In genomic region chr3:33544126-33544525, GRCh38 we compare ENCODE assay signal across 19 cellular contexts.
A peak's percentile ranks its signal among the peaks of the same experiment; 100 is the strongest.
DNase-seq lines count a peak whose midpoint lies in the region; ATAC-seq, FAIRE-seq and TF ChIP-seq lines count a peak whose summit lies in the region.
"Had no signal": no experiment of that assay in that cellular context is flagged by ENCODE, and none has a peak within 500 bp of the region (broad histone marks: within the 10 kb centered on the region; RNA-seq: fewer than 3 reads in every experiment).

No MANE protein-coding gene starts in this region.

- no peak overlapping the region for H3K9ac ChIP-seq in astrocyte (ENCODE audit: low read length)
- H3K9ac ChIP-seq: BLaER1 had no signal

- peak; percentile 17 for DNase-seq in AG09309 (ENCODE audit: low read depth)
- peak; percentile 19 for DNase-seq in GM04503 (ENCODE audit: low read depth)
- peak; percentile 2 for DNase-seq in astrocyte (ENCODE audit: low read depth)
- no peak for DNase-seq in memory B cell (ENCODE audit: low spot score in 2 of 2)
- no peak for DNase-seq in activated gamma-delta T cell (lab: John Stamatoyannopoulos, UW)
- DNase-seq in T1000 (lab: John Stamatoyannopoulos, UW): no peak
- no peak for DNase-seq in H54 (ENCODE audit: insufficient read length, low spot score)
- no peak for DNase-seq in CD8-positive, alpha-beta memory T cell
- DNase-seq: MM.1S, NCI-H1105, NCI-H1694 treated with DMSO at 0.1 percent for 48 hours, NCI-H446, NCI-H748 treated with DMSO at 0.1 percent for 48 hours, PC-3 had no signal

- no peak for ATAC-seq in memory B cell (ENCODE audit: low read depth)
- ATAC-seq: HepG2, PC-3 had no signal

- H3K4me3 Mint-ChIP-seq in astrocyte (ENCODE audit: unreplicated experiment): no peak overlapping the region
- no peak overlapping the region for H3K4me3 Mint-ChIP-seq in memory B cell
- H3K4me3 Mint-ChIP-seq in CD8-positive, alpha-beta memory T cell: no peak overlapping the region

- H3K9me3 ChIP-seq in astrocyte (ENCODE audit: insufficient read depth, low read depth, low read length): no peaks in the 10 kb centered on the region
- H3K9me3 ChIP-seq in CD8-positive, alpha-beta memory T cell (ENCODE audit: low read length): no peaks in the 10 kb centered on the region
- H3K9me3 ChIP-seq: BLaER1 had no signal

- H3K4me1 Mint-ChIP-seq in astrocyte (ENCODE audit: low read depth, unreplicated experiment) (no peaks in the 10 kb centered on the region), memory B cell (peaks cover 19% of the 10 kb centered on the region)
- H3K4me1 Mint-ChIP-seq in CD8-positive, alpha-beta memory T cell: no peaks in the 10 kb centered on the region

- CTCF ChIA-PET in CD8-positive, alpha-beta memory T cell (lab: Charles Lee): no interaction called here

- H3K4me3 ChIP-seq in AG09309 (ENCODE audit: control insufficient read depth, low read depth, low read length) (no peak overlapping the region), astrocyte (ENCODE audit: insufficient read depth, low read depth, low read length) (no peak overlapping the region)
- H3K4me3 ChIP-seq in CD8-positive, alpha-beta memory T cell (ENCODE audit: low read length): no peak overlapping the region
- H3K4me3 ChIP-seq: BLaER1 had no signal

- H3K4me1 ChIP-seq in astrocyte (ENCODE audit: insufficient read depth, low read length): no peaks in the 10 kb centered on the region
- no peaks in the 10 kb centered on the region for H3K4me1 ChIP-seq in CD8-positive, alpha-beta memory T cell (ENCODE audit: insufficient read depth, low read length)

- H4K20me1 ChIP-seq in astrocyte (ENCODE audit: insufficient read depth, low read length): no peaks in the 10 kb centered on the region
- H4K20me1 ChIP-seq: BLaER1 had no signal

- POLR2A ChIA-PET in CD8-positive, alpha-beta memory T cell (lab: Charles Lee): no interaction called here

- FAIRE-seq in astrocyte (lab: Jason Lieb, UNC) (no peak), H54 (lab: Jason Lieb, UNC) (no peak)
- FAIRE-seq: A204.1, GM12891, H1, HepG2 had no signal

- peaks cover 9% of the 10 kb centered on the region for H3K36me3 Mint-ChIP-seq in astrocyte (ENCODE audit: low read depth, unreplicated experiment)
- peaks cover 31% of the 10 kb centered on the region for H3K36me3 Mint-ChIP-seq in memory B cell
- peaks cover 16 to 64% (median 26%) of the 10 kb centered on the region in 3 donors for H3K36me3 Mint-ChIP-seq in CD8-positive, alpha-beta memory T cell

- H3K27ac Mint-ChIP-seq in astrocyte (ENCODE audit: unreplicated experiment) (no peak overlapping the region), memory B cell (peak overlapping the region; percentile 22)
- no peak overlapping the region for H3K27ac Mint-ChIP-seq in CD8-positive, alpha-beta memory T cell

- H2AFZ ChIP-seq in astrocyte (ENCODE audit: low read depth, low read length): no peak overlapping the region

- no peak overlapping the region for H3K27ac ChIP-seq in astrocyte (ENCODE audit: low read depth, low read length)
- no peak overlapping the region for H3K27ac ChIP-seq in CD8-positive, alpha-beta memory T cell (ENCODE audit: low read depth, low read length)
- H3K27ac ChIP-seq: BLaER1 had no signal

- H3K27me3 Mint-ChIP-seq in astrocyte (ENCODE audit: low read depth, unreplicated experiment) (no peaks in the 10 kb centered on the region), memory B cell (no peaks in the 10 kb centered on the region)
- no peaks in the 10 kb centered on the region for H3K27me3 Mint-ChIP-seq in CD8-positive, alpha-beta memory T cell

- H3K36me3 ChIP-seq in astrocyte (ENCODE audit: insufficient read depth, low read length): no peaks in the 10 kb centered on the region
- H3K36me3 ChIP-seq in CD8-positive, alpha-beta memory T cell (ENCODE audit: insufficient read depth, low read length): no peaks in the 10 kb centered on the region

- no peak overlapping the region for H3K4me2 ChIP-seq in astrocyte (ENCODE audit: low read length)
- H3K4me2 ChIP-seq: BLaER1 had no signal

- TF ChIP-seq CTCF in AG09309 (IDR thresholded peaks at IDR 0.05; ENCODE audit: control insufficient read depth, insufficient read depth, low read depth, low read length, missing control alignments) (no peak), astrocyte (IDR thresholded peaks at IDR 0.05; ENCODE audit: insufficient read depth, low read depth, low read length) (no peak)

- H3K27me3 ChIP-seq in astrocyte (ENCODE audit: insufficient read depth, low read length): no peaks in the 10 kb centered on the region
- no peaks in the 10 kb centered on the region for H3K27me3 ChIP-seq in CD8-positive, alpha-beta memory T cell (ENCODE audit: insufficient read depth, low read length, poor library complexity, severe bottlenecking)
- H3K27me3 ChIP-seq: BLaER1 had no signal

- no peaks in the 10 kb centered on the region for H3K79me2 ChIP-seq in astrocyte (ENCODE audit: insufficient read depth, low read length)

- H3K9me3 Mint-ChIP-seq in astrocyte (ENCODE audit: unreplicated experiment): peaks cover 2% of the 10 kb centered on the region
- H3K9me3 Mint-ChIP-seq in memory B cell: peaks cover 3% of the 10 kb centered on the region
- H3K9me3 Mint-ChIP-seq in CD8-positive, alpha-beta memory T cell: no peaks in the 10 kb centered on the region

- no peak for TF ChIP-seq POLR2A in H54 (IDR thresholded peaks at IDR 0.05; ENCODE audit: low read depth, low read length)

Comparison
In these comparisons a context has a peak if more than half of its experiments do, and no peak if none do; other contexts are left out.
1. DNase-seq: peak in AG09309 (single experiment), GM04503 (single experiment) and astrocyte (single experiment); none in memory B cell (0 of 2), activated gamma-delta T cell (single experiment), T1000 (single experiment), H54 (single experiment) and CD8-positive, alpha-beta memory T cell (0 of 5).